Comparison of ENCODE assay signal across 19 cellular contexts in the genomic region with DNA sequence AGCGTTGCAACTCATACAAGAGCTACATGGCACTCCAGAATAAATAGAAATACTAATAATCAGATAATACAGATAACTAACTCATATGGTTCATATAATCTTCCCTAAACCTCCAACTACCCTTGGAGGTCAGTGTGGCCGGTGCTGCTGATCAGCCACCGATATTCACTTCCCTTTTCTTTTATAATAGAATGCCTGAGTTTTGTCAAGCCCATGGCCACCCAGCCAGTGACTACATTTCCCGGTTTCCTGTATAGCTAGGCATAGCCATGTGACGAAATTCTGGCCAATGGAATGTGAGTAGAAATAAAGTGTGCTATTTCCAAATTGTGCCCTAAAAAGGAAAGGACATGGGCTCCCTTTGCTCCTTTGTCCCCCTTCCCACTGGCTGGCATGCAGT.
"Had no signal": no experiment of that assay in that cellular context is flagged by ENCODE, and none has a peak within 500 bp of the region (broad histone marks: within the 10 kb centered on the region; RNA-seq: fewer than 3 reads in every experiment).

No MANE protein-coding gene starts in this region.

- DNase-seq: activated CD4-positive, alpha-beta T cell treated with anti-CD3 and anti-CD28 coated beads, Interleukin-2, amount 50 U/mL, for 1 hour; activated CD4-positive, CD25-positive, alpha-beta regulatory T cell; activated CD8-positive, alpha-beta memory T cell treated with anti-CD3 and anti-CD28 coated beads, Interleukin-2, amount 10 ng/mL, durations not matched to agents 7 days and 5 days; activated effector memory CD4-positive, alpha-beta T cell treated with Interleukin-2 at 50 U/mL for 16 hours; activated T-cell treated with anti-CD3 and anti-CD28 coated beads, Interleukin-2, amount 50 U/mL, for 24 hours; amniotic stem cell; body of pancreas; cortex of kidney; effector memory CD4-positive, alpha-beta T cell; heart right ventricle; left lung; natural killer cell; occipital lobe; psoas muscle; sigmoid colon; stimulated activated CD4-positive, alpha-beta T cell treated with anti-CD3 and anti-CD28 coated beads, Interleukin-2, amount 100 ng/mL, for 24 hours; stimulated activated naive B cell treated with anti-CD40 and anti-IgM and Interleukin-4, amounts not matched to agents 10 μg/mL and 1 μg/mL and 100 μg/mL, for 72 hours; T1000; trophoblast cell had no signal

- ATAC-seq: activated CD8-positive, alpha-beta memory T cell treated with anti-CD3 and anti-CD28 coated beads, Interleukin-2, amount 10 ng/mL, durations not matched to agents 7 days and 5 days; body of pancreas; heart right ventricle; left lung; natural killer cell; psoas muscle; stimulated activated naive B cell treated with anti-CD40 and anti-IgM and Interleukin-4, amounts not matched to agents 10 μg/mL and 1 μg/mL and 100 μg/mL, for 72 hours had no signal
